ENCODE assay signal across 2 cellular contexts in the genomic region with DNA sequence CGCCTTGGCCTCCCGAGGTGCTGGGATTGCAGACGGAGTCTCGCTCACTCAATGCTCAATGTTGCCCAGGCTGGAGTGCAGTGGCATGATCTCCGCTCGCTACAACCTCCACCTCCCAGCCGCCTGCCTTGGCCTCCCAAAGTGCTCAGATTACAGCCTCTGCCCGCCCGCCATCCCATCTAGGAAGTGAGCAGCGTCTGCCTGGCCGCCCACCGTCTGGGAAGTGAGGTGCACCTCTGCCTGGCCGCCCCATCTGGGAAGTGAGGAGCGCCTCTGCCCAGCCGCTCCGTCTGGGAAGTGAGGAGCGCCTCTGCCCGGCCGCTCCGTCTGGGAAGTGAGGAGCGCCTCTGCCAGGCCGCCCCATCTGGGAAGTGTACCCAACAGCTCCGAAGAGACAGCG. TPM values are rescaled to one million over a fixed set of nuclear protein-coding genes. Genes with fewer than 3 reads are reported as not detected.
"Had no signal": no experiment of that assay in that cellular context is flagged by ENCODE, and none has a peak within 500 bp of the region (broad histone marks: within the 10 kb centered on the region; RNA-seq: fewer than 3 reads in every experiment).

No MANE protein-coding gene starts in this region.

RNA-seq across cellular contexts. Expression of gene DRD2, which starts 48.7 kb away (rescaled TPM):
- total RNA-seq: GM23248, HFFc6 had no signal
